21 cellular contexts compared by ENCODE assay signal in the genomic region with DNA sequence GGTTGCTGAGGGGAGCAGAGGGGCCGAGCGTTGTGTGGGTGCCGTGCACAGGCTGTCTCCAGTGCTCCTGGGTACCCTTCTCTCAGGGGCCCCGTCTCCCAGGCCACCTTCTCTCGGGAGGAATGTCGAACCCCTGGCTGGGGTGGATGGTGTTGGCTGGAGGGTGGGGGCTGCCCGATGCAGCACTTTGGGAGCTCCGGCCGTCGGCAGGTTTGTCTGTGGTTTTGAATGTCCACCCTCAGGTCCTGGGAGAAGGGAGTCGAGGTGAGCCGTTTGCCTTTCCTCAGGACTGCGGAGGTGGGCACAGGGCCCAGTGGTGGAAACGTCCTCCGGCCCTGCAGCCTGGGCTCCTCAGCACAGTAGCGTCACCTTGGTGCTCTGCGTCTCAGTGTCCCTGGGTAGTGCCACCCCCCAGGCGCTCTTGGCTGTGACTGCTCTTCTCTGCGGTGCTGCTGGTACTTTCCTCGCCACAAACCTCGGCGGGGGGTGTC. TPM values are rescaled to one million over a fixed set of nuclear protein-coding genes. Genes with fewer than 3 reads are reported as not detected.
DNase-seq lines count a peak whose midpoint lies in the region; ATAC-seq and TF ChIP-seq lines count a peak whose summit lies in the region.
"Had no signal": no experiment of that assay in that cellular context is flagged by ENCODE, and none has a peak within 500 bp of the region (broad histone marks: within the 10 kb centered on the region; RNA-seq: fewer than 3 reads in every experiment).

No MANE protein-coding gene starts in this region.

- H3K4me3 ChIP-seq in KMS-11 (IDR thresholded peaks at IDR 0.05; ENCODE audit: insufficient read depth, low read depth, low read length) (no peak overlapping the region), coronary artery (no peak overlapping the region), right atrium auricular region (no peak overlapping the region), spleen (no peak overlapping the region)
- H3K4me3 ChIP-seq: GM23248 had no signal

- TF ChIP-seq POLR2A in spleen (IDR thresholded peaks at IDR 0.05), result no peak

- H3K27ac ChIP-seq in KMS-11, result no peak overlapping the region
- peak overlapping the region; percentile 92 to 97 for H3K27ac ChIP-seq in coronary artery
- peak overlapping the region; percentile 91 to 92 for H3K27ac ChIP-seq in right atrium auricular region
- H3K27ac ChIP-seq in spleen, result no peak overlapping the region
- H3K27ac ChIP-seq: GM23248 had no signal

- intact Hi-C loops in spleen (cut with DNase I; ENCODE audit: low total_unique reads), result no loop called here

- peaks cover 68% of the 10 kb centered on the region for H3K79me2 ChIP-seq in KMS-11 (ENCODE audit: insufficient read depth, low read depth)

- TF ChIP-seq CTCF in KMS-11 (conservative IDR thresholded peaks at IDR 0.05; ENCODE audit: low read depth, low read length) (no peak), coronary artery (IDR thresholded peaks at IDR 0.05) (no peak), right atrium auricular region (IDR thresholded peaks at IDR 0.05) (no peak), spleen (IDR thresholded peaks at IDR 0.05 in 8 of 11, conservative IDR thresholded peaks at IDR 0.05 in 3 of 11) (no peak)

- H3K9me3 ChIP-seq in right atrium auricular region, result no peaks in the 10 kb centered on the region
- no peaks in the 10 kb centered on the region for H3K9me3 ChIP-seq in spleen

- H4K20me1 ChIP-seq in KMS-11 (ENCODE audit: insufficient read depth), result no peaks in the 10 kb centered on the region

- peak overlapping the region; percentile 92; the same call in 1 of the 2 replicates for H3K4me2 ChIP-seq in KMS-11

- H3K36me3 ChIP-seq in KMS-11 (ENCODE audit: insufficient read depth), result peaks cover 3% of the 10 kb centered on the region; the same call in 1 of the 2 replicates
- no peaks in the 10 kb centered on the region for H3K36me3 ChIP-seq in right atrium auricular region
- peaks cover 0 to 90% (median 20%) of the 10 kb centered on the region in 6 donors for H3K36me3 ChIP-seq in spleen

- ATAC-seq in HG03460 (IDR thresholded peaks at IDR 0.05; ENCODE audit: unreplicated experiment) (no peak), HG02840 (IDR thresholded peaks at IDR 0.05; ENCODE audit: low FRiP score, unreplicated experiment) (no peak)
- ATAC-seq: HCT116, PC-3 had no signal

- no peak overlapping the region for H2AFZ ChIP-seq in KMS-11 (ENCODE audit: low read depth)
- H2AFZ ChIP-seq: GM23248 had no signal

- no peak overlapping the region for H3K9ac ChIP-seq in KMS-11
- H3K9ac ChIP-seq: GM23248 had no signal

- WGBS in spleen, 5 donors, result 94 to 97% (median 95%) methylated on average over 16 to 22 of the region's 22 CpGs

- H3K4me1 ChIP-seq in KMS-11 (ENCODE audit: low read depth, poor library complexity, severe bottlenecking) (peaks cover 64% of the 10 kb centered on the region), right atrium auricular region (peaks cover 0 to 77% of the 10 kb centered on the region in 2 donors), spleen (peaks cover 8 to 90% (median 35%) of the 10 kb centered on the region in 6 donors)

- no peaks in the 10 kb centered on the region for H3K27me3 ChIP-seq in KMS-11 (ENCODE audit: insufficient read depth, low read depth)
- H3K27me3 ChIP-seq in right atrium auricular region, result no peaks in the 10 kb centered on the region
- H3K27me3 ChIP-seq in spleen (replicated peaks in 1 of 7), result no peaks in the 10 kb centered on the region

- DNase-seq in coronary artery (ENCODE audit: low spot score) (no peak), right atrium auricular region (ENCODE audit: low spot score) (no peak), spleen (peak; percentile 56), Kasumi-1 (lab: John Stamatoyannopoulos, UW) (no peak), OCI-M1 (lab: John Stamatoyannopoulos, UW) (no peak)
- DNase-seq: ACHN; CD4-positive, alpha-beta memory T cell; DND-41; GF-D8; GM23248; NCI-H1092; NCI-H1694; NCI-H2107; NCI-H345; NCI-H526 treated with DMSO at 0.1 percent for 48 hours; NK-92 treated with Interleukin-12 subunit alpha and Interleukin-12 subunit beta, amount 100 ng/mL, for 24 hours; PC-3 had no signal

RNA-seq across cellular contexts. Expression of gene SLX9, which starts 14.5 kb away (rescaled TPM):
- total RNA-seq in right atrium auricular region (10 to 100 TPM; 15.9 to 18.8 TPM), spleen (10 to 100 TPM in 6 of 7 donors, 1 to 10 TPM in 1; 6.1 to 30.6 (median 26.4) TPM)
- 10 to 100 TPM; 16.4 to 35.4 (median 28.5) TPM for polyA plus RNA-seq in spleen

RNA-seq across cellular contexts. Expression of gene ITGB2, which starts 33.6 kb away (rescaled TPM):
- total RNA-seq in right atrium auricular region (10 to 100 TPM; 16.7 to 63.6 TPM), spleen (100 to 1,000 TPM; 285 to 754 (median 415) TPM)
- 100 to 1,000 TPM in 2 of 3 donors, 10 to 100 TPM in 1; 92.1 to 332 (median 250) TPM for polyA plus RNA-seq in spleen

Comparison
In these comparisons a context has a peak if more than half of its experiments do, and no peak if none do; other contexts are left out.
1. H3K27ac ChIP-seq: peak in coronary artery (2 of 2) and right atrium auricular region (2 of 2); none in KMS-11 (single experiment) and spleen (0 of 8).
2. RNA of gene ITGB2, which starts 33.6 kb away (total RNA-seq): 285 to 754 TPM in spleen; 16.7 to 63.6 TPM in right atrium auricular region; every median in the first group is over 4 times any median in the second.